Comparison of ENCODE assay signal across 1 cellular context in genomic region chr17:37219876-37220608, GRCh38.
TF ChIP-seq lines count a peak whose summit lies in the region.

No MANE protein-coding gene starts in this region.

TF ChIP-seq in SK-N-SH treated with all-trans-retinoic acid at 6 μM for 48 hours, 23 proteins besides CTCF, POLR2A, EP300 and RAD21 (continued from another document):
- TF ChIP-seq CSRNP3 (CRISPR knock-in tag; IDR thresholded peaks at IDR 0.05) = no peak
- TF ChIP-seq CREB5 (CRISPR knock-in tag; IDR thresholded peaks at IDR 0.05; ENCODE audit: low read depth) = no peak
- TF ChIP-seq ARNTL (CRISPR knock-in tag; IDR thresholded peaks at IDR 0.05; ENCODE audit: borderline replicate concordance, low read depth) = no peak
- no peak for TF ChIP-seq ZNF70 (CRISPR knock-in tag; IDR thresholded peaks at IDR 0.05)
- no peak for TF ChIP-seq OSR1 (CRISPR knock-in tag; IDR thresholded peaks at IDR 0.05)
- TF ChIP-seq RARB (CRISPR knock-in tag; IDR thresholded peaks at IDR 0.05) = no peak
- TF ChIP-seq TOX (CRISPR knock-in tag; IDR thresholded peaks at IDR 0.05; ENCODE audit: borderline replicate concordance) = no peak
- no peak for TF ChIP-seq GLIS3 (CRISPR knock-in tag; IDR thresholded peaks at IDR 0.05)
- TF ChIP-seq POU6F1 (CRISPR knock-in tag; IDR thresholded peaks at IDR 0.05; ENCODE audit: borderline replicate concordance, low read depth) = no peak
